Comparison of ENCODE assay signal across 18 cellular contexts in the genomic region with DNA sequence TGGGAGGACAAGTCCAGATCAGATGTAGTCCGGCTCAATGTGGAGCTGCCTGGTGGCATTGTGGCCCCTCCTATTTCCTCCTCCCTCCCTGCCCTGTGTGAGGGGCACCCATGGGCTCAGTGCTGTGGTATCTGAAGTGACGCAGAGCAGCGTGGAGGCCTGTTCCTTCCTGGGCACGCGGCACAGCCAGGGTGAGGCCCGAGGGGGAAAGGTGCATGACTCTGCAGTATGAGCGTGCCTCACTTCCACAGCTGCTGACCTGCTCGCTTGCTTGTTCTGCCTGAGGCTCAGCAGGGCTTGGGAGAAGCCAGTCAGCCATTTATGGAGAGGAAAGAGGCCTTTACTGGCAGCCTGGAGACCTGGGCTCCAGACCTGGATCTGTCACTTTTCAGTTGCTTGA. TPM values are rescaled to one million over a fixed set of nuclear protein-coding genes. Genes with fewer than 3 reads are reported as not detected.
A peak's percentile ranks its signal among the peaks of the same experiment; 100 is the strongest.
DNase-seq lines count a peak whose midpoint lies in the region; ATAC-seq and TF ChIP-seq lines count a peak whose summit lies in the region.
"Had no signal": no experiment of that assay in that cellular context is flagged by ENCODE, and none has a peak within 500 bp of the region (broad histone marks: within the 10 kb centered on the region; RNA-seq: fewer than 3 reads in every experiment).

No MANE protein-coding gene starts in this region.

- ATAC-seq in activated CD4-positive, alpha-beta T cell treated with anti-CD3 and anti-CD28 coated beads for 36 hours, result peak; percentile 51
- ATAC-seq in esophagus mucosa, result peak; percentile 95
- ATAC-seq in stimulated activated effector memory CD8-positive, alpha-beta T cell treated with anti-CD3 and anti-CD28 coated beads, Interleukin-12 subunit alpha, Interleukin-12 subunit beta, amount 100 ng/mL, for 72 hours, result peak; percentile 60
- ATAC-seq: gastrocnemius medialis had no signal

- intact Hi-C loops in activated CD4-positive, alpha-beta T cell treated with anti-CD3 and anti-CD28 coated beads for 36 hours (cut with DNase I, micrococcal nuclease), result no loop called here
- intact Hi-C loops in dorsolateral prefrontal cortex (cut with DNase I), result no loop called here

- POLR2A ChIA-PET in activated CD4-positive, alpha-beta T cell treated with anti-CD3 and anti-CD28 coated beads for 36 hours (lab: Charles Lee), result no interaction called here

- peaks cover 0 to 4% (median 0%) of the 10 kb centered on the region in 45 donors for H3K27me3 ChIP-seq in dorsolateral prefrontal cortex
- H3K27me3 ChIP-seq: gastrocnemius medialis had no signal

- H3K4me1 Mint-ChIP-seq in activated CD4-positive, alpha-beta T cell treated with anti-CD3 and anti-CD28 coated beads for 36 hours, result no peaks in the 10 kb centered on the region
- no peaks in the 10 kb centered on the region for H3K4me1 Mint-ChIP-seq in stimulated activated effector memory CD8-positive, alpha-beta T cell treated with anti-CD3 and anti-CD28 coated beads, Interleukin-12 subunit alpha, Interleukin-12 subunit beta, amount 100 ng/mL, for 72 hours
- H3K4me1 Mint-ChIP-seq: activated CD4-positive, alpha-beta T cell treated with anti-CD3 and anti-CD28 coated beads, Interleukin-2, amount 10 ng/mL, durations not matched to agents 24 days and 14 days had no signal

- H3K27me3 Mint-ChIP-seq in activated CD4-positive, alpha-beta T cell treated with anti-CD3 and anti-CD28 coated beads for 36 hours, result peaks cover 2% of the 10 kb centered on the region

- H3K9me3 Mint-ChIP-seq in activated CD4-positive, alpha-beta T cell treated with anti-CD3 and anti-CD28 coated beads for 36 hours (ENCODE audit: low read depth), result no peaks in the 10 kb centered on the region
- no peaks in the 10 kb centered on the region for H3K9me3 Mint-ChIP-seq in stimulated activated effector memory CD8-positive, alpha-beta T cell treated with anti-CD3 and anti-CD28 coated beads, Interleukin-12 subunit alpha, Interleukin-12 subunit beta, amount 100 ng/mL, for 72 hours
- H3K9me3 Mint-ChIP-seq: activated CD4-positive, alpha-beta T cell treated with anti-CD3 and anti-CD28 coated beads, Interleukin-2, amount 10 ng/mL, durations not matched to agents 24 days and 14 days; brain; T-helper 1 cell treated with Interleukin-12 subunit alpha and Interleukin-12 subunit beta and Interleukin-4 antibody, amounts not matched to agents 30 μg/mL and 1 μg/mL, for 36 hours had no signal

- H3K4me3 ChIP-seq in dorsolateral prefrontal cortex, result no peak overlapping the region
- H3K4me3 ChIP-seq: gastrocnemius medialis had no signal

- no peak overlapping the region for H3K27ac Mint-ChIP-seq in activated CD4-positive, alpha-beta T cell treated with anti-CD3 and anti-CD28 coated beads for 36 hours
- no peak overlapping the region for H3K27ac Mint-ChIP-seq in stimulated activated effector memory CD8-positive, alpha-beta T cell treated with anti-CD3 and anti-CD28 coated beads, Interleukin-12 subunit alpha, Interleukin-12 subunit beta, amount 100 ng/mL, for 72 hours
- H3K27ac Mint-ChIP-seq: activated CD4-positive, alpha-beta T cell treated with anti-CD3 and anti-CD28 coated beads, Interleukin-2, amount 10 ng/mL, durations not matched to agents 24 days and 14 days; brain; T-helper 1 cell treated with Interleukin-12 subunit alpha and Interleukin-12 subunit beta and Interleukin-4 antibody, amounts not matched to agents 30 μg/mL and 1 μg/mL, for 36 hours had no signal

- CTCF ChIA-PET in activated CD4-positive, alpha-beta T cell treated with anti-CD3 and anti-CD28 coated beads for 36 hours (lab: Charles Lee), result no interaction called here

- no peaks in the 10 kb centered on the region for H3K36me3 Mint-ChIP-seq in activated CD4-positive, alpha-beta T cell treated with anti-CD3 and anti-CD28 coated beads for 36 hours (ENCODE audit: low read depth)
- no peaks in the 10 kb centered on the region for H3K36me3 Mint-ChIP-seq in stimulated activated effector memory CD8-positive, alpha-beta T cell treated with anti-CD3 and anti-CD28 coated beads, Interleukin-12 subunit alpha, Interleukin-12 subunit beta, amount 100 ng/mL, for 72 hours
- H3K36me3 Mint-ChIP-seq: brain had no signal

- DNase-seq in activated CD4-positive, alpha-beta T cell treated with anti-CD3 and anti-CD28 coated beads for 36 hours, result peak; percentile 38
- DNase-seq in activated CD4-positive, alpha-beta T cell treated with anti-CD3 and anti-CD28 coated beads for 1 hour, result no peak
- DNase-seq in M059J (ENCODE audit: low read depth), result peak; percentile 11
- DNase-seq in stimulated activated effector memory CD8-positive, alpha-beta T cell treated with anti-CD3 and anti-CD28 coated beads, Interleukin-12 subunit alpha, Interleukin-12 subunit beta, amount 100 ng/mL, for 72 hours (ENCODE audit: low spot score in 2 of 2), result no peak
- DNase-seq in dorsolateral prefrontal cortex, result no peak
- DNase-seq in iPS-NIHi11 (ENCODE audit: low spot score), result no peak
- no peak for DNase-seq in T1000 (lab: John Stamatoyannopoulos, UW)
- DNase-seq: activated CD4-positive, alpha-beta T cell treated with anti-CD3 and anti-CD28 coated beads, Interleukin-2, amount 10 ng/mL, durations not matched to agents 24 days and 14 days; activated effector memory CD4-positive, alpha-beta T cell treated with anti-CD3 and anti-CD28 coated beads, Interleukin-2, amount 50 U/mL, for 16 hours; Caco-2; gastrocnemius medialis; NCI-H187; NCI-H69 had no signal

- no peak overlapping the region for H3K27ac ChIP-seq in dorsolateral prefrontal cortex
- H3K27ac ChIP-seq: gastrocnemius medialis had no signal

- TF ChIP-seq CTCF in dorsolateral prefrontal cortex (IDR thresholded peaks at IDR 0.05 in 54 of 56, conservative IDR thresholded peaks at IDR 0.05 in 2 of 56; ENCODE audit: low read depth in 1 of 56, partially characterized antibody in 56 of 56), result no peak

- no peak overlapping the region for H3K4me3 Mint-ChIP-seq in activated CD4-positive, alpha-beta T cell treated with anti-CD3 and anti-CD28 coated beads for 36 hours
- H3K4me3 Mint-ChIP-seq in stimulated activated effector memory CD8-positive, alpha-beta T cell treated with anti-CD3 and anti-CD28 coated beads, Interleukin-12 subunit alpha, Interleukin-12 subunit beta, amount 100 ng/mL, for 72 hours, result no peak overlapping the region
- H3K4me3 Mint-ChIP-seq: activated CD4-positive, alpha-beta T cell treated with anti-CD3 and anti-CD28 coated beads, Interleukin-2, amount 10 ng/mL, durations not matched to agents 24 days and 14 days; brain; T-helper 1 cell treated with Interleukin-12 subunit alpha and Interleukin-12 subunit beta and Interleukin-4 antibody, amounts not matched to agents 30 μg/mL and 1 μg/mL, for 36 hours had no signal

RNA-seq across cellular contexts. Expression of gene TMEM238L, which starts 11.7 kb away (rescaled TPM):
- total RNA-seq in activated CD4-positive, alpha-beta T cell treated with anti-CD3 and anti-CD28 coated beads for 36 hours, result not detected
- not detected in 2 replicates for total RNA-seq in M059J (2014; rRNA removed; shearing (Covaris generic))
- total RNA-seq in esophagus mucosa (2.3 TPM), dorsolateral prefrontal cortex (1 to 10 TPM in 8 of 120 experiments, under 1 TPM in 15, not detected in 97; 0.30 to 7.8 (median 0.77) TPM)
- total RNA-seq: A172; activated CD4-positive, alpha-beta T cell treated with anti-CD3 and anti-CD28 coated beads, Interleukin-2, amount 10 ng/mL, durations not matched to agents 24 days and 14 days; Caco-2; pulmonary artery endothelial cell had no signal

RNA-seq across cellular contexts. Expression of gene PIRT, which starts 45.7 kb away (rescaled TPM):
- total RNA-seq in activated CD4-positive, alpha-beta T cell treated with anti-CD3 and anti-CD28 coated beads for 36 hours, result not detected
- not detected in 2 replicates for total RNA-seq in M059J (2014; rRNA removed; shearing (Covaris generic))
- total RNA-seq in esophagus mucosa, result not detected
- 10 to 100 TPM in 7 of 120 experiments, 1 to 10 TPM in 103, under 1 TPM in 10; 0.49 to 28.7 (median 2.5) TPM for total RNA-seq in dorsolateral prefrontal cortex
- total RNA-seq: A172; activated CD4-positive, alpha-beta T cell treated with anti-CD3 and anti-CD28 coated beads, Interleukin-2, amount 10 ng/mL, durations not matched to agents 24 days and 14 days; Caco-2; gastrocnemius medialis; pulmonary artery endothelial cell had no signal

Comparison
In these comparisons a context has a peak if more than half of its experiments do, and no peak if none do; other contexts are left out.
1. DNase-seq: peak in activated CD4-positive, alpha-beta T cell treated with anti-CD3 and anti-CD28 coated beads for 36 hours (single experiment) and M059J (single experiment); none in activated CD4-positive, alpha-beta T cell treated with anti-CD3 and anti-CD28 coated beads for 1 hour (single experiment), stimulated activated effector memory CD8-positive, alpha-beta T cell treated with anti-CD3 and anti-CD28 coated beads, Interleukin-12 subunit alpha, Interleukin-12 subunit beta, amount 100 ng/mL, for 72 hours (0 of 2), dorsolateral prefrontal cortex (0 of 10), iPS-NIHi11 (single experiment) and T1000 (single experiment).
2. Peak in every context shown above with its lines, with median percentiles within 50 percentile points of each other: ATAC-seq.